In the genomic region with DNA sequence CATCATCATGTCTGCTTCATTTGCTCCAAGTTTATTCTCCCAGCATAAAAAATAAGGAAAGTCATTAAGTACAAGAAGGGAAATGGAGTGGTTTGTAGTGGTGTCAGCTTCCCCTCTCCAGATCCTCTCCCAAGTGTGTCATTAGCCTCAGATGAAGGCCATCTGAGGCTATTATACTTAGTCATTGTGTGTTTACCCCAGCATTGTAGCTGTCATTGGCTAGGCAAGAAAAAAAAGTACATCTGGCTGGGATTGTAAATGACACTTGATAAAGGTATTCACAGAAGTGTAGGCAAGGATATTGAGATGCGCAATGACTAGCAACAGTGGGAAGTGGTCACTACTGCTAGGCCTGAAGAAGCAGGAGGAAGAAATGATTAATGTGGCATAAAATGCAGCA, we compare ENCODE assay signal across 13 cellular contexts.
DNase-seq lines count a peak whose midpoint lies in the region; ATAC-seq and TF ChIP-seq lines count a peak whose summit lies in the region.
"Had no signal": no experiment of that assay in that cellular context is flagged by ENCODE, and none has a peak within 500 bp of the region (broad histone marks: within the 10 kb centered on the region; RNA-seq: fewer than 3 reads in every experiment).

No MANE protein-coding gene starts in this region.

- TF ChIP-seq CTCF in choroid plexus epithelial cell (conservative IDR thresholded peaks at IDR 0.05; ENCODE audit: low read depth, low read length), result no peak
- no peak for TF ChIP-seq CTCF in psoas muscle (IDR thresholded peaks at IDR 0.05)
- TF ChIP-seq CTCF in tibial nerve (IDR thresholded peaks at IDR 0.05), result no peak

- H3K4me3 ChIP-seq in choroid plexus epithelial cell (ENCODE audit: low read depth, low read length), result no peak overlapping the region
- no peak overlapping the region for H3K4me3 ChIP-seq in psoas muscle
- H3K4me3 ChIP-seq in tibial nerve, result no peak overlapping the region
- H3K4me3 ChIP-seq: heart left ventricle, SJCRH30 had no signal

- peak; percentile 1 for DNase-seq in GDM1 (lab: John Stamatoyannopoulos, UW)
- peak; percentile 83 for DNase-seq in NCI-H2029 treated with DMSO at 0.1 percent for 48 hours (lab: John Stamatoyannopoulos, UW)
- DNase-seq in choroid plexus epithelial cell (ENCODE audit: low read depth), result peak; percentile 7
- DNase-seq in psoas muscle, result no peak
- DNase-seq in NCI-H146 (lab: John Stamatoyannopoulos, UW), result no peak
- no peak for DNase-seq in tibial nerve (ENCODE audit: low spot score in 2 of 2)
- no peak for DNase-seq in NCI-H226
- DNase-seq: activated naive CD4-positive, alpha-beta T cell; Calu3; effector memory CD8-positive, alpha-beta T cell; heart left ventricle; SJCRH30; small intestine had no signal

- 77 to 92% (median 89%) methylated on average over 1 of the region's 1 CpG for WGBS in psoas muscle, 3 donors
- WGBS in tibial nerve, 2 donors, result 94 to 100% methylated on average over 1 of the region's 1 CpG

- H3K27ac ChIP-seq in psoas muscle (no peak overlapping the region), tibial nerve (no peak overlapping the region)
- H3K27ac ChIP-seq: heart left ventricle, SJCRH30 had no signal

- H3K36me3 ChIP-seq in psoas muscle (ENCODE audit: insufficient read depth in 1 of 2, low read depth in 1 of 2) (no peaks in the 10 kb centered on the region), tibial nerve (no peaks in the 10 kb centered on the region)
- H3K36me3 ChIP-seq: heart left ventricle, SJCRH30 had no signal

- H3K27me3 ChIP-seq in psoas muscle (ENCODE audit: insufficient read depth in 3 of 3, low read length in 2 of 3) (no peaks in the 10 kb centered on the region), tibial nerve (no peaks in the 10 kb centered on the region)
- H3K27me3 ChIP-seq: heart left ventricle, SJCRH30 had no signal

- ATAC-seq in psoas muscle, result peak; percentile 76 to 94 (median 86)
- ATAC-seq: effector memory CD8-positive, alpha-beta T cell; heart left ventricle had no signal

- H3K4me1 ChIP-seq in psoas muscle (no peaks in the 10 kb centered on the region), tibial nerve (no peaks in the 10 kb centered on the region)
- H3K4me1 ChIP-seq: heart left ventricle, SJCRH30 had no signal

- H3K9me3 ChIP-seq in psoas muscle (no peaks in the 10 kb centered on the region), tibial nerve (no peaks in the 10 kb centered on the region)
- H3K9me3 ChIP-seq: heart left ventricle, SJCRH30 had no signal

- no peak for TF ChIP-seq EP300 in tibial nerve (IDR thresholded peaks at IDR 0.05)

- no peak for TF ChIP-seq POLR2A in tibial nerve (IDR thresholded peaks at IDR 0.05)

- intact Hi-C loops in psoas muscle (cut with DNase I), result no loop called here

Comparison
In these comparisons a context has a peak if more than half of its experiments do, and no peak if none do; other contexts are left out.
1. DNase-seq: peak in GDM1 (single experiment), NCI-H2029 treated with DMSO at 0.1 percent for 48 hours (single experiment) and choroid plexus epithelial cell (single experiment); none in psoas muscle (0 of 2), NCI-H146 (single experiment), tibial nerve (0 of 2) and NCI-H226 (single experiment).